In the genomic region with DNA sequence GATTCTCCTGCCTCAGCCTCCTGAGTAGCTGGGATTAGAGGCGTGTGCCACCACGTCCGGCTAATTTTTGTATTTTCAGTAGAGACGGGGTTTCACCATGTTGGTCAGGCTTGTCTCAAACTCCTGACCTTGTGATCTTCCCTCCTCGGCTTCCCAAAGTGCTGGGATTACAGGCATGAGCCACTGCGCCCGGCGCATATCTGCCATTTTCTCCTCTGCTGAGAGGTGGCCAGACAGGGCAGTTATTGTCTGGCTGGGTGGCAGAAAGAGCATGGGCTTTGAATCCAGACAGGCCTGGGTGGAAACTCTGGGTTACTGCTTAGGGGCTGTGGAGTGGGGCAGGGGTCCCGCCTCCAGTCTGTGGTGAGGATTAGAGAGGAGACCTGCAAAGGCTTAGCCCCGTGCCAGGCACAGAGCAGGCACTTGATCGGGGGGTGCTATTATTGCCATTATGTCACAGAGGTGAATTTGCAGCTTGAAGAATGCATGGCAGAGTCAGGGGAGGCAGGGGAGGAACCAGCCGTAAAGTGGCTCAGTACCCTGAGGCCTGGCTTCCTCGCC, we compare ENCODE assay signal across 15 cellular contexts.
"Had no signal": no experiment of that assay in that cellular context is flagged by ENCODE, and none has a peak within 500 bp of the region (broad histone marks: within the 10 kb centered on the region; RNA-seq: fewer than 3 reads in every experiment).

No MANE protein-coding gene starts in this region.

- H3K4me3 Mint-ChIP-seq: naive B cell had no signal

- H3K4me1 ChIP-seq: breast epithelium had no signal

- H3K27ac ChIP-seq: breast epithelium, gastroesophageal sphincter, left lung, parathyroid adenoma had no signal

- ATAC-seq: gastroesophageal sphincter, heart left ventricle, left lung, mucosa of descending colon, SK-N-SH treated with all-trans-retinoic acid at 6 μM for 48 hours had no signal

- H3K4me1 Mint-ChIP-seq: naive B cell had no signal

- H3K36me3 Mint-ChIP-seq: naive B cell had no signal

- H3K36me3 ChIP-seq: breast epithelium, gastroesophageal sphincter, left lung had no signal

- H3K27me3 ChIP-seq: breast epithelium, esophagus muscularis mucosa, gastroesophageal sphincter, heart left ventricle, left lung had no signal

- DNase-seq: dermis blood vessel endothelial cell; effector memory CD4-positive, alpha-beta T cell; heart left ventricle; left lung; mucosa of descending colon; naive B cell; stimulated activated CD4-positive, alpha-beta T cell treated with anti-CD3 and anti-CD28 coated beads, Interleukin-1b, Interleukin-23, amount 100 ng/mL, for 48 hours; stimulated activated CD8-positive, alpha-beta memory T cell treated with anti-CD3 and anti-CD28 coated beads, Interleukin-4, amount 100 ng/mL, for 48 hours; T-helper 1 cell; T-helper 9 cell had no signal

- H3K9me3 Mint-ChIP-seq: naive B cell had no signal

- H3K9me3 ChIP-seq: breast epithelium, esophagus muscularis mucosa, gastroesophageal sphincter, heart left ventricle, left lung, mucosa of descending colon had no signal

- H3K4me3 ChIP-seq: breast epithelium, esophagus muscularis mucosa, gastroesophageal sphincter, heart left ventricle, left lung, mucosa of descending colon had no signal
